Comparison of ENCODE assay signal across 8 cellular contexts in genomic region chr3:195989921-195990840, GRCh38.
DNase-seq lines count a peak whose midpoint lies in the region; ATAC-seq and TF ChIP-seq lines count a peak whose summit lies in the region.
"Not testable (repeated sequence)": the region's sequence is repeated elsewhere in the genome, so short reads cannot be mapped to it uniquely, and the experiment has no call there.

No MANE protein-coding gene starts in this region.

- peak overlapping the region; percentile 72 to 83 for H3K9ac ChIP-seq in mucosa of rectum (ENCODE audit: low read depth in 1 of 2, low read length in 2 of 2)

- DNase-seq in BE2C = peak; percentile 98
- DNase-seq in SJCRH30 = peak; percentile 90
- peak; percentile 91 for DNase-seq in activated naive CD4-positive, alpha-beta T cell treated with Interleukin-2 at 50 U/mL for 16 hours
- peak; percentile 82 for DNase-seq in fibroblast of the aortic adventitia (ENCODE audit: low read depth)
- peak; percentile 88 to 97 (median 90) for DNase-seq in stimulated activated CD4-positive, alpha-beta T cell treated with anti-CD3 and anti-CD28 coated beads, TNF-alpha, amount 100 ng/mL, for 4 hours (ENCODE audit: low read depth in 3 of 3)

- H3K9me3 ChIP-seq in BE2C; SJCRH30 (replicated peaks); mucosa of rectum (ENCODE audit: control insufficient read depth in 2 of 2, low read length in 2 of 2): not testable (repeated sequence)

- ATAC-seq in GM19328 (IDR thresholded peaks at IDR 0.05; ENCODE audit: unreplicated experiment) (peak; percentile 91), HG03103 (IDR thresholded peaks at IDR 0.05; ENCODE audit: low read depth, unreplicated experiment) (peak; percentile 89)

- TF ChIP-seq CTCF in BE2C (IDR thresholded peaks at IDR 0.05; ENCODE audit: low read depth, low read length); fibroblast of the aortic adventitia (IDR thresholded peaks at IDR 0.05; ENCODE audit: insufficient read depth, low read length): not testable (repeated sequence)

- H3K4me1 ChIP-seq in BE2C; SJCRH30; mucosa of rectum (ENCODE audit: control insufficient read depth in 2 of 2, insufficient read depth in 2 of 2, low read length in 2 of 2): not testable (repeated sequence)

- H3K4me3 ChIP-seq in BE2C (ENCODE audit: low read depth, low read length) (peak overlapping the region; percentile 68), SJCRH30 (peak overlapping the region; percentile 77), fibroblast of the aortic adventitia (ENCODE audit: low read depth, low read length) (peak overlapping the region; percentile 76), mucosa of rectum (ENCODE audit: low read length in 2 of 2) (peak overlapping the region; percentile 58 to 76)

- peak overlapping the region; percentile 24; the same call in 1 of the 2 replicates for H3K27ac ChIP-seq in SJCRH30
- peak overlapping the region; percentile 70 to 74 for H3K27ac ChIP-seq in mucosa of rectum (ENCODE audit: low read depth in 2 of 2, low read length in 2 of 2)

- H3K27me3 ChIP-seq in BE2C; SJCRH30; mucosa of rectum (ENCODE audit: control insufficient read depth in 2 of 2, insufficient read depth in 2 of 2, low read length in 2 of 2): not testable (repeated sequence)

- not testable (repeated sequence) for H3K36me3 ChIP-seq in BE2C; SJCRH30; mucosa of rectum (ENCODE audit: control insufficient read depth in 2 of 2, insufficient read depth in 2 of 2, low read length in 2 of 2)

Comparison
In these comparisons a context has a peak if more than half of its experiments do, and no peak if none do; other contexts are left out.
1. Peak in every context shown above with its lines: DNase-seq, ATAC-seq, H3K4me3 ChIP-seq and H3K27ac ChIP-seq.